ENCODE assay signal across 12 cellular contexts in genomic region chr5:159510282-159510681, GRCh38.
DNase-seq lines count a peak whose midpoint lies in the region; TF ChIP-seq lines count a peak whose summit lies in the region.
"Had no signal": no experiment of that assay in that cellular context is flagged by ENCODE, and none has a peak within 500 bp of the region (broad histone marks: within the 10 kb centered on the region; RNA-seq: fewer than 3 reads in every experiment).

No MANE protein-coding gene starts in this region.

- no peak overlapping the region for H3K4me3 Mint-ChIP-seq in mesothelial cell of epicardium
- H3K4me3 Mint-ChIP-seq in CD4-positive, alpha-beta memory T cell: no peak overlapping the region
- H3K4me3 Mint-ChIP-seq: CD8-positive, alpha-beta memory T cell had no signal

- no peak for TF ChIP-seq CTCF in fibroblast of mammary gland (conservative IDR thresholded peaks at IDR 0.05; ENCODE audit: control insufficient read depth, insufficient read depth, low read depth, low read length)
- TF ChIP-seq CTCF in mesothelial cell of epicardium (IDR thresholded peaks at IDR 0.05; ENCODE audit: unreplicated experiment): no peak
- TF ChIP-seq CTCF in A673 (conservative IDR thresholded peaks at IDR 0.05; ENCODE audit: low read depth, low read length): no peak

- peak; percentile 97 for DNase-seq in AG08395 (ENCODE audit: low spot score)
- DNase-seq in NCI-H226: peak; percentile 81
- peak; percentile 52 for DNase-seq in fibroblast of mammary gland (ENCODE audit: low read depth)
- peak; percentile 58 to 73 for DNase-seq in mesothelial cell of epicardium (ENCODE audit: low spot score in 2 of 2, unreplicated experiment in 2 of 2)
- no peak for DNase-seq in A673 (ENCODE audit: low spot score)
- DNase-seq in CD4-positive, alpha-beta memory T cell: no peak
- DNase-seq in erythroblast (lab: John Stamatoyannopoulos, UW): no peak
- DNase-seq in NK-92 treated with Interleukin-12 subunit alpha and Interleukin-12 subunit beta, amount 100 ng/mL, for 24 hours (lab: John Stamatoyannopoulos, UW): no peak
- DNase-seq: activated gamma-delta T cell; CD8-positive, alpha-beta memory T cell had no signal

- no TSS peak for BruUV-seq in A673 (replicated peaks; lab: Mats Ljungman, UMichigan)

- H3K4me3 ChIP-seq in fibroblast of mammary gland (ENCODE audit: control insufficient read depth, low read depth, low read length) (no peak overlapping the region), A673 (ENCODE audit: low read depth, low read length, poor library complexity, severe bottlenecking) (no peak overlapping the region)
- no peak overlapping the region for H3K4me3 ChIP-seq in CD4-positive, alpha-beta memory T cell (ENCODE audit: low read length in 2 of 2)
- H3K4me3 ChIP-seq: K562, SK-N-MC had no signal

- H3K4me1 ChIP-seq in A673 (ENCODE audit: insufficient read depth, low read length, poor library complexity, severe bottlenecking): no peaks in the 10 kb centered on the region
- H3K4me1 ChIP-seq in CD4-positive, alpha-beta memory T cell (ENCODE audit: insufficient read depth, low read length): no peaks in the 10 kb centered on the region

- no peaks in the 10 kb centered on the region for H3K36me3 Mint-ChIP-seq in mesothelial cell of epicardium
- H3K36me3 Mint-ChIP-seq in CD4-positive, alpha-beta memory T cell: no peaks in the 10 kb centered on the region
- H3K36me3 Mint-ChIP-seq: CD8-positive, alpha-beta memory T cell had no signal

- peak overlapping the region; percentile 70 for H3K27ac Mint-ChIP-seq in mesothelial cell of epicardium
- no peak overlapping the region for H3K27ac Mint-ChIP-seq in CD4-positive, alpha-beta memory T cell

- no peaks in the 10 kb centered on the region for H3K9me3 ChIP-seq in A673 (ENCODE audit: low read depth, low read length, poor library complexity, severe bottlenecking)
- no peaks in the 10 kb centered on the region for H3K9me3 ChIP-seq in CD4-positive, alpha-beta memory T cell (ENCODE audit: control insufficient read depth in 1 of 2, low read length in 2 of 2)

- no peaks in the 10 kb centered on the region for H3K9me3 Mint-ChIP-seq in mesothelial cell of epicardium
- no peaks in the 10 kb centered on the region for H3K9me3 Mint-ChIP-seq in CD4-positive, alpha-beta memory T cell
- H3K9me3 Mint-ChIP-seq: CD8-positive, alpha-beta memory T cell had no signal

- no peaks in the 10 kb centered on the region for H3K36me3 ChIP-seq in A673 (ENCODE audit: insufficient read depth, low read length, poor library complexity, severe bottlenecking)
- H3K36me3 ChIP-seq in CD4-positive, alpha-beta memory T cell (ENCODE audit: insufficient read depth, low read length): no peaks in the 10 kb centered on the region

- intact Hi-C loops in A673 (cut with micrococcal nuclease; ENCODE audit: unreplicated experiment): loop anchor here (10.0 kb wide), 2 partner anchors 405 to 485 kb away; partner anchors contain the start of gene ADRA1B
- intact Hi-C loops in CD4-positive, alpha-beta memory T cell (cut with micrococcal nuclease): no loop called here

- no peak overlapping the region for H3K27ac ChIP-seq in A673 (ENCODE audit: low read depth, low read length, poor library complexity, severe bottlenecking)
- no peak overlapping the region for H3K27ac ChIP-seq in CD4-positive, alpha-beta memory T cell (ENCODE audit: low read depth, low read length)
- H3K27ac ChIP-seq: SK-N-MC had no signal

- H3K4me1 Mint-ChIP-seq in mesothelial cell of epicardium: peaks cover 63% of the 10 kb centered on the region
- peaks cover under 1 to 2% (median 2%) of the 10 kb centered on the region in 4 donors for H3K4me1 Mint-ChIP-seq in CD4-positive, alpha-beta memory T cell

- H3K27me3 ChIP-seq in A673 (replicated peaks; ENCODE audit: insufficient read depth, low read depth, low read length, poor library complexity): no peaks in the 10 kb centered on the region
- no peaks in the 10 kb centered on the region for H3K27me3 ChIP-seq in CD4-positive, alpha-beta memory T cell (ENCODE audit: insufficient read depth, low read length)

- no peak for TF ChIP-seq POLR2A in erythroblast (IDR thresholded peaks at IDR 0.05; ENCODE audit: low read length)

- POLR2A ChIA-PET in A673 (lab: Charles Lee; ENCODE audit: low non-redundant PET): no interaction called here
- POLR2A ChIA-PET in CD4-positive, alpha-beta memory T cell (lab: Charles Lee; ENCODE audit: partially characterized antibody): no interaction called here

- no peaks in the 10 kb centered on the region for H3K27me3 Mint-ChIP-seq in mesothelial cell of epicardium (ENCODE audit: low read depth)
- no peaks in the 10 kb centered on the region for H3K27me3 Mint-ChIP-seq in CD4-positive, alpha-beta memory T cell

- CTCF ChIA-PET in A673 (lab: Charles Lee): no interaction called here
- CTCF ChIA-PET in CD4-positive, alpha-beta memory T cell (lab: Charles Lee; ENCODE audit: partially characterized antibody): no interaction called here

Comparison
In these comparisons a context has a peak if more than half of its experiments do, and no peak if none do; other contexts are left out.
1. DNase-seq: peak in AG08395 (single experiment), NCI-H226 (single experiment), fibroblast of mammary gland (single experiment) and mesothelial cell of epicardium (2 of 2); none in A673 (single experiment), CD4-positive, alpha-beta memory T cell (0 of 5), erythroblast (0 of 2) and NK-92 treated with Interleukin-12 subunit alpha and Interleukin-12 subunit beta, amount 100 ng/mL, for 24 hours (single experiment).